Comparison of ENCODE assay signal across 8 cellular contexts in the genomic region with DNA sequence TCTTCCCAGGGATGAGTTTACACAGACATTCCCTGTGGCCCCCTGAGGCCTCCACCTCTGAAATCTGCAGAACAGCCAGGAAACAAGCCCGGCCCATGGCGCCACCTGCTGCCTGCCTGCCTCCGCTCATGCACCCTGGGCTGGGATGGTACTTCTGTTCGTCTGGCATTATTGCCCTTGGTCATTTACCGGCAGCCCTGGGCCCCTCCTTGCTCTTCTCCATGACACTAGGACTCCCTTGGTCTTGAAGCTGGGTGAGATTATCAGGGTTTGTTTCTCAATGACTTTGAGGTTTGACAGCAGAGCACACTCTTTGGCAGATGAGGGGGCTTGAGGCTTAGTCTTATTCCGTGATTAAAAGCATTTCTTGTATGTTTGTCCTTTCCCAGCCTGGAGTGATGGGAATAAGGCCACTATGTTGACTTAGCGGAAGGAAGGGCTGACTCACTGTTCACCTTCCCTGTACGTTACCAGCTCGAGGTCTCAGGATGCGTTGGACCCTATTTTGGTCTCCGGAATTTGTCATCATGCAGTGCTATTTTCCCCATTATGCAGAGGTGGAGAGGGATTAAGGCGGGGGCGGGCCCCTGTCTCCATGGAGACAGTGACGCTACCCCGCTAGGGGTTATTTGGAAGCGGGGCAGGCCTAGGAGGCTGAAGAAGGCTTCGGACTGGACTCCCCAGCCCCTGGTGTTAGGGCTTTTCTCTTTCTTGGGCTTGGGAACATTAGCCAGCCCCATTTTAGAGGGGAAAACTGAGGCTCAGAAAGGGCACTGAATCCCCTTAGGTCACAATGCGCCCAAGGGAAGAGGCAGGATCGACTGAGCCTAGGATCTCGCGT. TPM values are rescaled to one million over a fixed set of nuclear protein-coding genes. Genes with fewer than 3 reads are reported as not detected.
DNase-seq lines count a peak whose midpoint lies in the region; ATAC-seq and TF ChIP-seq lines count a peak whose summit lies in the region.

No MANE protein-coding gene starts in this region.

- H3K36me3 ChIP-seq in mucosa of descending colon (ENCODE audit: low read depth) = no peaks in the 10 kb centered on the region

- peaks cover 8% of the 10 kb centered on the region for H3K4me1 ChIP-seq in mucosa of descending colon (ENCODE audit: low read depth)

- TF ChIP-seq CTCF in epithelial cell of proximal tubule (conservative IDR thresholded peaks at IDR 0.05; ENCODE audit: low read depth, low read length) = peak; percentile 91
- peak; percentile 41 for TF ChIP-seq CTCF in mucosa of descending colon (IDR thresholded peaks at IDR 0.05)

- H3K4me3 ChIP-seq in epithelial cell of proximal tubule (ENCODE audit: low read depth, low read length) (peak overlapping the region; percentile 82), mucosa of descending colon (peak overlapping the region; percentile 69)

- DNase-seq in C1 segment of cervical spinal cord (lab: John Stamatoyannopoulos, UW) (peak in 12 of 14 donors; percentile 8 to 81 (median 52)), HK-2 (ENCODE audit: unreplicated experiment) (peak; percentile 80), NOMO-1 treated with dmso at 0.1 percent for 144 hours (lab: John Stamatoyannopoulos, UW; ENCODE audit: unreplicated experiment) (peak; percentile 55), activated T-cell treated with anti-CD3 and anti-CD28 coated beads for 4 hours (peak; percentile 51), epithelial cell of proximal tubule (ENCODE audit: low read depth) (peak; percentile 37), mucosa of descending colon (peak; percentile 80 to 85 (median 84))
- peak; percentile 46 to 58 for DNase-seq in stimulated activated CD8-positive, alpha-beta memory T cell treated with anti-CD3 and anti-CD28 coated beads, Interleukin-2, amount 100 ng/mL, for 48 hours (ENCODE audit: low read depth in 2 of 2)

- intact Hi-C loops in mucosa of descending colon (cut with DNase I, micrococcal nuclease) = no loop called here

- ATAC-seq in GM19372 (IDR thresholded peaks at IDR 0.05; ENCODE audit: low read depth, unreplicated experiment) = peak; percentile 15
- ATAC-seq in mucosa of descending colon = peak; percentile 76

- H3K9me3 ChIP-seq in mucosa of descending colon = no peaks in the 10 kb centered on the region

RNA-seq across cellular contexts. Expression of gene PEX5, which starts 0.7 kb away (rescaled TPM):
- total RNA-seq in epithelial cell of proximal tubule (14.4 and 20.0 TPM in 2 replicates), mucosa of descending colon (10 to 100 TPM; 36.1 to 41.2 (median 38.5) TPM)

RNA-seq across cellular contexts. Expression of gene CLSTN3, which starts 58.6 kb away (rescaled TPM):
- total RNA-seq in epithelial cell of proximal tubule (25.2 and 57.5 TPM in 2 replicates), mucosa of descending colon (10 to 100 TPM; 16.4 to 23.5 (median 18.6) TPM)

Comparison
In these comparisons a context has a peak if more than half of its experiments do, and no peak if none do; other contexts are left out.
1. Peak in every context shown above with its lines: DNase-seq, ATAC-seq and H3K4me3 ChIP-seq.